Comparison of ENCODE assay signal across 8 cellular contexts in genomic region chr2:240556553-240557100, GRCh38. TPM values are rescaled to one million over a fixed set of nuclear protein-coding genes. Genes with fewer than 3 reads are reported as not detected.
DNase-seq lines count a peak whose midpoint lies in the region; ATAC-seq, FAIRE-seq and TF ChIP-seq lines count a peak whose summit lies in the region.

No MANE protein-coding gene starts in this region.

- H3K9me3 Mint-ChIP-seq in T-cell, result no peaks in the 10 kb centered on the region

- H3K4me3 ChIP-seq in AG09309 (ENCODE audit: control insufficient read depth, low read depth, low read length) (0 out of 2 replicates have a peak overlapping the region, but pooled peaks have one; percentile 50), astrocyte of the spinal cord (ENCODE audit: low read depth, low read length) (no peak overlapping the region), liver (ENCODE audit: low read depth in 1 of 3, low read length in 3 of 3) (no peak overlapping the region), testis (peak overlapping the region; percentile 51 to 57)

- no peak for DNase-seq in AG09309 (ENCODE audit: low read depth)
- DNase-seq in GM19239 (ENCODE audit: insufficient read length, low spot score), result no peak
- DNase-seq in T-cell, result peak; percentile 45 to 76 (median 68)
- no peak for DNase-seq in astrocyte of the spinal cord (ENCODE audit: low read depth, low spot score)
- DNase-seq in testis, result peak; percentile 61
- no peak for DNase-seq in pons (ENCODE audit: low spot score)
- no peak for DNase-seq in NCI-H146 treated with DMSO at 0.1 percent for 48 hours (lab: John Stamatoyannopoulos, UW; ENCODE audit: unreplicated experiment)

- TF ChIP-seq CTCF in AG09309 (IDR thresholded peaks at IDR 0.05; ENCODE audit: control insufficient read depth, insufficient read depth, low read depth, low read length, missing control alignments), result peak; percentile 76
- peak; percentile 67 for TF ChIP-seq CTCF in astrocyte of the spinal cord (IDR thresholded peaks at IDR 0.05; ENCODE audit: low read depth, low read length)
- TF ChIP-seq CTCF in liver (IDR thresholded peaks at IDR 0.05; ENCODE audit: low read depth, low read length, missing input control), result peak; percentile 6
- TF ChIP-seq CTCF in testis (IDR thresholded peaks at IDR 0.05), result peak in 1 of 3 experiments; percentile 25

- peak overlapping the region; percentile 36 to 87 (median 49) for H3K4me3 Mint-ChIP-seq in T-cell

- no peaks in the 10 kb centered on the region for H3K27me3 Mint-ChIP-seq in T-cell

- TF ChIP-seq POLR2A in testis (IDR thresholded peaks at IDR 0.05), result no peak

- H3K36me3 Mint-ChIP-seq in T-cell, result peaks cover 23% of the 10 kb centered on the region

- 81% methylated on average over 9 of the region's 9 CpGs for WGBS in liver
- 46 to 57% methylated on average over 9 of the region's 9 CpGs for WGBS in testis, 2 donors

- H3K9me3 ChIP-seq in liver (ENCODE audit: control insufficient read depth in 4 of 4, low read length in 3 of 4), result no peaks in the 10 kb centered on the region
- no peaks in the 10 kb centered on the region for H3K9me3 ChIP-seq in testis

- H3K4me1 ChIP-seq in liver (ENCODE audit: control insufficient read depth in 4 of 4, insufficient read depth in 4 of 4, low read length in 3 of 4) (peaks cover 11 to 32% (median 20%) of the 10 kb centered on the region in 4 donors), testis (peaks cover 37% of the 10 kb centered on the region)

- FAIRE-seq in GM19239 (lab: Jason Lieb, UNC), result peak; percentile 18

- in situ Hi-C loops in astrocyte of the spinal cord (cut with HindIII; ENCODE audit: low sequenced_read_pairs), result no loop called here

- H3K9ac ChIP-seq in liver (ENCODE audit: low read depth in 1 of 2, low read length in 2 of 2), result no peak overlapping the region

- H3K27ac ChIP-seq in liver (ENCODE audit: low read depth in 1 of 2, low read length in 2 of 2), result no peak overlapping the region
- peak overlapping the region; percentile 27 to 59 for H3K27ac ChIP-seq in testis

- TF ChIP-seq RAD21 in liver (IDR thresholded peaks at IDR 0.05), result peak in 1 of 2 donors; percentile 48

- POLR2A ChIA-PET in T-cell (lab: Charles Lee), result no interaction called here

- H3K27me3 ChIP-seq in liver (ENCODE audit: control insufficient read depth in 4 of 4, insufficient read depth in 4 of 4, low read length in 3 of 4), result no peaks in the 10 kb centered on the region
- no peaks in the 10 kb centered on the region for H3K27me3 ChIP-seq in testis

- no peak for ATAC-seq in T-cell (replicated peaks in 1 of 4)

- CTCF ChIA-PET in T-cell (lab: Charles Lee), result interaction anchor here in 1 of 2 donors (0.9 to 2.0 kb wide), 3 partner anchors 9 to 43 kb away, joined by 5 to 8 read pairs (median 5); partner anchors contain the start of gene CAPN10

- peak overlapping the region; percentile 0 to 13 for H3K27ac Mint-ChIP-seq in T-cell

- H3K36me3 ChIP-seq in liver (ENCODE audit: control insufficient read depth in 4 of 4, insufficient read depth in 3 of 4, low read depth in 1 of 4, low read length in 3 of 4) (peaks cover 0 to 4% (median 1%) of the 10 kb centered on the region in 4 donors), testis (ENCODE audit: low read depth, missing control alignments) (no peaks in the 10 kb centered on the region)

- intact Hi-C loops in testis (cut with DNase I; ENCODE audit: low total_unique reads), result no loop called here

- peaks cover 39 to 51% (median 43%) of the 10 kb centered on the region in 3 donors for H3K4me1 Mint-ChIP-seq in T-cell

TF ChIP-seq in liver, 16 proteins besides CTCF, POLR2A, EP300 and RAD21:
- TF ChIP-seq HNF4A (conservative IDR thresholded peaks at IDR 0.05), result no peak
- TF ChIP-seq SP1 (IDR thresholded peaks at IDR 0.05), result no peak
- no peak for TF ChIP-seq REST (IDR thresholded peaks at IDR 0.05)
- TF ChIP-seq YY1 (IDR thresholded peaks at IDR 0.05), result no peak
- TF ChIP-seq MAX (IDR thresholded peaks at IDR 0.05), result no peak
- TF ChIP-seq FOXA2 (IDR thresholded peaks at IDR 0.05), result no peak
- no peak for TF ChIP-seq RXRA (IDR thresholded peaks at IDR 0.05)
- no peak for TF ChIP-seq ZBTB33 (IDR thresholded peaks at IDR 0.05)
- no peak for TF ChIP-seq HNF4G (IDR thresholded peaks at IDR 0.05)
- TF ChIP-seq NR2F2 (IDR thresholded peaks at IDR 0.05), result no peak
- no peak for TF ChIP-seq GABPA (IDR thresholded peaks at IDR 0.05 in 1 of 2, conservative IDR thresholded peaks at IDR 0.05 in 1 of 2)
- TF ChIP-seq TAF1 (conservative IDR thresholded peaks at IDR 0.05), result no peak
- no peak for TF ChIP-seq JUND (IDR thresholded peaks at IDR 0.05)
- no peak for TF ChIP-seq ATF3 (IDR thresholded peaks at IDR 0.05)

RNA-seq across cellular contexts. Expression of gene ANKMY1, which starts 1.2 kb away (rescaled TPM):
- total RNA-seq in T-cell, result 10 to 100 TPM; 44.6 to 89.5 (median 79.8) TPM
- 10 to 100 TPM in 1 of 2 donors, 1 to 10 TPM in 1; 5.4 to 12.8 TPM for total RNA-seq in liver
- 1 to 10 TPM; 2.5 to 3.0 TPM for polyA plus RNA-seq in liver
- total RNA-seq in testis, result 10 to 100 TPM; 57.3 to 75.7 TPM
- polyA plus RNA-seq in testis (ENCODE audit: insufficient read depth, low read depth, low replicate concordance), result 92.5 TPM

RNA-seq across cellular contexts. Expression of gene DUSP28, which starts 3.5 kb away (rescaled TPM):
- total RNA-seq in T-cell (10 to 100 TPM; 11.0 to 17.3 (median 15.4) TPM), liver (1 to 10 TPM; 1.9 to 3.5 TPM), testis (10 to 100 TPM; 24.7 to 37.6 TPM)
- polyA plus RNA-seq in liver (1 to 10 TPM; 2.4 to 4.1 TPM), testis (ENCODE audit: insufficient read depth, low read depth, low replicate concordance) (19.3 TPM)

RNA-seq across cellular contexts. Expression of gene RNPEPL1, which starts 11.7 kb away (rescaled TPM):
- total RNA-seq in T-cell (100 to 1,000 TPM in 4 of 5 donors, 10 to 100 TPM in 1; 87.6 to 202 (median 189) TPM), liver (10 to 100 TPM; 26.1 to 32.8 TPM), testis (10 to 100 TPM; 39.1 to 48.5 TPM)
- polyA plus RNA-seq in liver (10 to 100 TPM; 24.8 to 43.9 TPM), testis (ENCODE audit: insufficient read depth, low read depth, low replicate concordance) (28.9 TPM)

RNA-seq across cellular contexts. Expression of gene CAPN10, which starts 29.9 kb away (rescaled TPM):
- total RNA-seq in T-cell (100 to 1,000 TPM in 2 of 5 donors, 10 to 100 TPM in 3; 73.3 to 107 (median 96.1) TPM), liver (10 to 100 TPM in 1 of 2 donors, 1 to 10 TPM in 1; 5.3 to 11.3 TPM), testis (100 to 1,000 TPM in 1 of 2 donors, 10 to 100 TPM in 1; 66.5 to 104 TPM)
- polyA plus RNA-seq in liver (1 to 10 TPM; 4.8 to 7.6 TPM), testis (ENCODE audit: insufficient read depth, low read depth, low replicate concordance) (29.8 TPM)

Comparison
In these comparisons a context has a peak if more than half of its experiments do, and no peak if none do; other contexts are left out.
1. DNase-seq: peak in T-cell (34 of 34) and testis (single experiment); none in AG09309 (single experiment), GM19239 (single experiment), astrocyte of the spinal cord (single experiment), pons (single experiment) and NCI-H146 treated with DMSO at 0.1 percent for 48 hours (single experiment).
2. H3K4me3 ChIP-seq: peak in AG09309 (single experiment) and testis (2 of 2); none in astrocyte of the spinal cord (single experiment) and liver (0 of 3).
3. H3K27ac ChIP-seq: peak in testis (2 of 2); none in liver (0 of 2).